21 cellular contexts compared by ENCODE assay signal in the genomic region with DNA sequence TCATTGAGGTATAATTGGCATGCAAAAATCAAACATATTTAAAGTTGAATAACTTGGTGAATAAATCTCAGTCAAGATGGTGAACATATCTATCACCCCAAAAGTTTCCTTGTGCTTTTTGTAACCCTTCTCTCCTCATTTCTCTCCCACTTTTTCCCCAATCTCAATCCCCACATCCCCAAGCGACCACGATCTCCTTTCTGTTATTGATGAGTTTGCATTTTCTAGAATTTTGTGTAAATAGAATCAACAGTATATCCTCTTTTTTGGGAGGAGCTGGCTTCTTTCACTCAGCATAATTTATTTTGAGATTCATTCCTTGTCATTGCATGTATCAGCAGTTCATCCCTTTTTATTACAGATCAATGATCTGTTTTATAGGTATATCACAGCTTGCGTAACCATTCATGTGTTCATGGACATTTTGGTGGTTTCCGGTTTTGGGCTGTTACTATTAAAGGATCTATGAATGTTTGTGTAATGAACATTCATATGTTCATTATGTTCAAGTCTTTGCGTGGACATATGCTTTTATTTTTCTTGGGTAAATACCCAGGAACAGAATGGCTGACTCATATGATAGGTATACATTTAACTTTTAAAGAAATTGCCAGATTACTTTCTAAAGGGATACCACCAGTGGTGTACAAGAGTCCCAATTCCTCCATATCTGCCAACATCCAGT.
DNase-seq lines count a peak whose midpoint lies in the region; FAIRE-seq and TF ChIP-seq lines count a peak whose summit lies in the region.
"Had no signal": no experiment of that assay in that cellular context is flagged by ENCODE, and none has a peak within 500 bp of the region (broad histone marks: within the 10 kb centered on the region; RNA-seq: fewer than 3 reads in every experiment).

No MANE protein-coding gene starts in this region.

- H3K36me3 ChIP-seq in adipocyte (ENCODE audit: control insufficient read depth, insufficient read depth, low read length, severe bottlenecking) (no peaks in the 10 kb centered on the region), skeletal muscle satellite cell (ENCODE audit: insufficient read depth, low read length) (no peaks in the 10 kb centered on the region), adrenal gland (replicated peaks in 1 of 2) (no peaks in the 10 kb centered on the region)
- H3K36me3 ChIP-seq in CD4-positive, alpha-beta memory T cell (ENCODE audit: insufficient read depth, low read length) = no peaks in the 10 kb centered on the region
- H3K36me3 ChIP-seq: BLaER1, esophagus squamous epithelium, suprapubic skin had no signal

- WGBS in adrenal gland, 4 donors = 91 to 96% (median 94%) methylated on average over 5 of the region's 5 CpGs

- peaks cover 8 to 10% of the 10 kb centered on the region in 2 donors for H3K27me3 Mint-ChIP-seq in CD4-positive, alpha-beta memory T cell

- H3K4me1 Mint-ChIP-seq in CD4-positive, alpha-beta memory T cell = no peaks in the 10 kb centered on the region
- H3K4me1 Mint-ChIP-seq: memory B cell, naive B cell, T-cell had no signal

- no peaks in the 10 kb centered on the region for H3K36me3 Mint-ChIP-seq in CD4-positive, alpha-beta memory T cell
- H3K36me3 Mint-ChIP-seq: memory B cell, T-cell had no signal

- H3K4me3 ChIP-seq in adipocyte (ENCODE audit: low read length) = no peak overlapping the region
- no peak overlapping the region for H3K4me3 ChIP-seq in skeletal muscle satellite cell (ENCODE audit: low read length)
- no peak overlapping the region for H3K4me3 ChIP-seq in adrenal gland
- H3K4me3 ChIP-seq in CD4-positive, alpha-beta memory T cell (ENCODE audit: low read length in 2 of 2) = no peak overlapping the region
- H3K4me3 ChIP-seq: BLaER1, body of pancreas, esophagus squamous epithelium, smooth muscle cell, suprapubic skin had no signal

- peaks cover 0 to 10% (median 8%) of the 10 kb centered on the region in 8 donors for H3K9me3 Mint-ChIP-seq in CD4-positive, alpha-beta memory T cell

- H3K4me3 Mint-ChIP-seq in CD4-positive, alpha-beta memory T cell = no peak overlapping the region
- H3K4me3 Mint-ChIP-seq: memory B cell, naive B cell, T-cell had no signal

- FAIRE-seq in H54 (lab: Jason Lieb, UNC) = peak; percentile 23
- FAIRE-seq: GM18507 had no signal

- H3K4me1 ChIP-seq in adipocyte (ENCODE audit: control insufficient read depth, insufficient read depth, low read length) (no peaks in the 10 kb centered on the region), skeletal muscle satellite cell (ENCODE audit: control insufficient read depth, insufficient read depth, low read length) (peaks cover 31% of the 10 kb centered on the region), adrenal gland (replicated peaks in 1 of 2) (no peaks in the 10 kb centered on the region)
- H3K4me1 ChIP-seq in CD4-positive, alpha-beta memory T cell (ENCODE audit: insufficient read depth, low read length) = no peaks in the 10 kb centered on the region
- H3K4me1 ChIP-seq: esophagus squamous epithelium, suprapubic skin had no signal

- DNase-seq in H54 (ENCODE audit: insufficient read length, low spot score) (no peak), adipocyte (ENCODE audit: low read depth) (peak; percentile 70), fibroblast of gingiva (ENCODE audit: low read depth) (peak; percentile 67), adrenal gland (no peak), DMS 273 (lab: John Stamatoyannopoulos, UW; ENCODE audit: unreplicated experiment) (no peak)
- DNase-seq in CD4-positive, alpha-beta memory T cell = no peak
- DNase-seq: activated CD4-positive, alpha-beta T cell treated with anti-CD3 and anti-CD28 coated beads, Interleukin-2, amount 50 U/mL, for 1 hour; body of pancreas; esophagus squamous epithelium; naive B cell; NCI-H2029 treated with DMSO at 0.1 percent for 48 hours; NCI-H510A; posterior cingulate gyrus; stimulated activated CD8-positive, alpha-beta memory T cell treated with anti-CD3 and anti-CD28 coated beads, Interleukin-4, amount 100 ng/mL, for 48 hours; T-cell had no signal

- H3K9me3 ChIP-seq in adipocyte (ENCODE audit: control insufficient read depth, low read length) (peaks cover 7% of the 10 kb centered on the region), skeletal muscle satellite cell (replicated peaks; ENCODE audit: low read length) (no peaks in the 10 kb centered on the region), adrenal gland (replicated peaks in 1 of 3) (no peaks in the 10 kb centered on the region)
- H3K9me3 ChIP-seq in CD4-positive, alpha-beta memory T cell (ENCODE audit: control insufficient read depth in 1 of 2, low read length in 2 of 2) = no peaks in the 10 kb centered on the region
- H3K9me3 ChIP-seq: body of pancreas, esophagus squamous epithelium, suprapubic skin had no signal

- no peak overlapping the region for H3K27ac ChIP-seq in adrenal gland
- no peak overlapping the region for H3K27ac ChIP-seq in CD4-positive, alpha-beta memory T cell (ENCODE audit: low read depth, low read length)
- H3K27ac ChIP-seq: BLaER1, body of pancreas, esophagus squamous epithelium, suprapubic skin had no signal

- TF ChIP-seq POLR2A in H54 (IDR thresholded peaks at IDR 0.05; ENCODE audit: low read depth, low read length) (no peak), adrenal gland (IDR thresholded peaks at IDR 0.05) (no peak)

- H3K9ac ChIP-seq in adipocyte (ENCODE audit: low read length) (no peak overlapping the region), skeletal muscle satellite cell (ENCODE audit: low read depth, low read length) (peak overlapping the region; percentile 20)
- H3K9ac ChIP-seq: BLaER1 had no signal

- H3K27me3 ChIP-seq in adipocyte (replicated peaks; ENCODE audit: control insufficient read depth, insufficient read depth, low read length) = peaks cover 22% of the 10 kb centered on the region
- no peaks in the 10 kb centered on the region for H3K27me3 ChIP-seq in skeletal muscle satellite cell (ENCODE audit: control insufficient read depth, insufficient read depth, low read length)
- H3K27me3 ChIP-seq in adrenal gland = no peaks in the 10 kb centered on the region
- H3K27me3 ChIP-seq in CD4-positive, alpha-beta memory T cell (ENCODE audit: insufficient read depth, low read length) = no peaks in the 10 kb centered on the region
- H3K27me3 ChIP-seq: BLaER1, body of pancreas, suprapubic skin had no signal

- intact Hi-C loops in adrenal gland (cut with DNase I) = no loop called here
- intact Hi-C loops in CD4-positive, alpha-beta memory T cell (cut with micrococcal nuclease) = no loop called here

- peak overlapping the region; percentile 2 for H3K4me2 ChIP-seq in skeletal muscle satellite cell (ENCODE audit: low read length)
- H3K4me2 ChIP-seq: BLaER1, smooth muscle cell had no signal

- CTCF ChIA-PET in CD4-positive, alpha-beta memory T cell (lab: Charles Lee; ENCODE audit: partially characterized antibody) = no interaction called here

- no peak overlapping the region for H3K27ac Mint-ChIP-seq in CD4-positive, alpha-beta memory T cell
- H3K27ac Mint-ChIP-seq: memory B cell, naive B cell, T-cell had no signal

- POLR2A ChIA-PET in CD4-positive, alpha-beta memory T cell (lab: Charles Lee; ENCODE audit: partially characterized antibody) = no interaction called here

- no peak for TF ChIP-seq CTCF in adrenal gland (IDR thresholded peaks at IDR 0.05)

Comparison
In these comparisons a context has a peak if more than half of its experiments do, and no peak if none do; other contexts are left out.
1. DNase-seq: peak in adipocyte (single experiment) and fibroblast of gingiva (single experiment); none in H54 (single experiment), adrenal gland (0 of 7), CD4-positive, alpha-beta memory T cell (0 of 5) and DMS 273 (single experiment).